11 cellular contexts compared by ENCODE assay signal in the genomic region with DNA sequence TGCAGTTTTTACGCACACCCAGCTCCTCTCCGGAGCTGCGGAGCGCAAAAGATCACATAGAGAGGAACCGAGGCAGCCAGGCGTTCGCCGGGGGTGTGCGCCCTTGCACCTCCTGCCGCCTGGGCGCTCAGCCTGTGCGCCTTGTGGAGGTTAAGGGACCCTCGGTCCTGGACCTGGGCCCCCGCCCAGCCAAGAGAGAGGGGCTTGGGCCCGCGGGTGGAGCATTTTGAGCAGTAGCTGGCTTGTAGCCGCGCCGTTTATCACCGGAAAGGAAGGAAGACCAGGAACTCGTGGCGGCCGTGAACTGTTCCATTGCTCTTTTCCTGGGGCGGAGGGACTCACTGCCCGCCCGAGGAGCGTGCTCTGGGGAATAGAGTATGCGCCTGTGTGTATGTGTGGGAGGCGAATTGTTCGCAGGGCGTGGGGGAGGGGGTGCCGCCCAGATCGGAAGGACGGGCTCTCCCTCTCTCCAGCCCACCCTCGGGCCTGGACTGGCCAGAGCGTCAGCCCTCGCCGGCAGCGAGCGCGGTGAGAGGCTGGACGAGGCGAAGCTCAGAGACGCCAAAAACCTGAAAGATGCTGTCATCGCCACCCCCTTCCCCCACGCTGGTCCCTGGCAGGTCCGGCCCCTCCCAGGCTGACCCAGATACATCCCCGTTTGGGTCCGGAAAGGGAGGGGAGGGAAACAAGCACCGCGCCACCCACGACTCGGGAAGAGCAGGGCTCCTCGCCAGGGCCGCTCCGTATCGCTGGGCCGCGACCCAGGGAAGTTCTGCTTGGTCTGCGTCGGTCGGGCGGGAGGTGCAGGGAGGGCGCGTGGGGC. TPM values are rescaled to one million over a fixed set of nuclear protein-coding genes. Genes with fewer than 3 reads are reported as not detected.
DNase-seq lines count a peak whose midpoint lies in the region; TF ChIP-seq lines count a peak whose summit lies in the region.
"Had no signal": no experiment of that assay in that cellular context is flagged by ENCODE, and none has a peak within 500 bp of the region (broad histone marks: within the 10 kb centered on the region; RNA-seq: fewer than 3 reads in every experiment).

No MANE protein-coding gene starts in this region.

- DNase-seq in NCI-H1417 (lab: John Stamatoyannopoulos, UW) = peak in 2 of 3 experiments; percentile 81 to 86
- no peak for DNase-seq in NCI-H1417 treated with DMSO at 0.1 percent for 48 hours (lab: John Stamatoyannopoulos, UW)
- peak; percentile 25 for DNase-seq in mammary epithelial cell
- no peak for DNase-seq in kidney epithelial cell (ENCODE audit: low read depth)
- peak; percentile 53 to 55 for DNase-seq in thyroid gland
- no peak for DNase-seq in activated naive CD4-positive, alpha-beta T cell treated with Interleukin-2 at 50 U/mL for 16 hours
- no peak for DNase-seq in NCI-H2029 treated with DMSO at 0.1 percent for 48 hours (lab: John Stamatoyannopoulos, UW)
- DNase-seq in NOMO-1 treated with DMSO at 0.1 percent for 48 hours (lab: John Stamatoyannopoulos, UW; ENCODE audit: unreplicated experiment) = no peak
- DNase-seq: MV-4-11 had no signal

- no peaks in the 10 kb centered on the region for H3K79me2 ChIP-seq in mammary epithelial cell (ENCODE audit: insufficient read depth, low read length)

- BruUV-seq in mammary epithelial cell (replicated peaks; lab: Mats Ljungman, UMichigan) = no TSS peak

- 5% methylated on average over 20 of the region's 65 CpGs for WGBS in mammary epithelial cell (ENCODE audit: low coverage, missing lambda C conversion rate)
- WGBS in thyroid gland, 2 donors = 0 to 1% methylated on average over 16 to 52 of the region's 65 CpGs

- H3K4me3 ChIP-seq in mammary epithelial cell (replicated peaks in 1 of 3; ENCODE audit: insufficient read depth in 1 of 3, low read depth in 2 of 3, low read length in 3 of 3) (peak overlapping the region in 2 of 3 experiments; percentile 38 to 46), kidney epithelial cell (ENCODE audit: low read depth, low read length) (peak overlapping the region; percentile 36), thyroid gland (replicated peaks in 1 of 3) (peak overlapping the region in 2 of 3 donors; percentile 9 to 25)

- dilution Hi-C loops in mammary epithelial cell (cut with HindIII; ENCODE audit: low sequenced_read_pairs) = no loop called here

- no peaks in the 10 kb centered on the region for H3K9me3 ChIP-seq in mammary epithelial cell (replicated peaks; ENCODE audit: insufficient read depth, low read length)
- H3K9me3 ChIP-seq in thyroid gland = no peaks in the 10 kb centered on the region

- no peak for TF ChIP-seq POLR2A in thyroid gland (IDR thresholded peaks at IDR 0.05)

- H3K36me3 ChIP-seq in mammary epithelial cell (ENCODE audit: insufficient read depth, low read length) = no peaks in the 10 kb centered on the region
- H3K36me3 ChIP-seq in kidney epithelial cell (ENCODE audit: control insufficient read depth, insufficient read depth, low read length) = no peaks in the 10 kb centered on the region
- H3K36me3 ChIP-seq in thyroid gland = no peaks in the 10 kb centered on the region
- H3K36me3 ChIP-seq: BLaER1 had no signal

- intact Hi-C loops in mammary epithelial cell (cut with micrococcal nuclease) = no loop called here
- intact Hi-C loops in thyroid gland (cut with DNase I) = no loop called here

- no peak overlapping the region for H3K9ac ChIP-seq in mammary epithelial cell (ENCODE audit: insufficient read depth, low read length)
- H3K9ac ChIP-seq: BLaER1 had no signal

- peak overlapping the region; percentile 81 for H2AFZ ChIP-seq in mammary epithelial cell (ENCODE audit: low read depth, low read length)

- H3K4me1 ChIP-seq in mammary epithelial cell (ENCODE audit: insufficient read depth, low read length) (peaks cover 18% of the 10 kb centered on the region), thyroid gland (peaks cover 9 to 19% of the 10 kb centered on the region in 2 donors)
- H3K4me1 ChIP-seq: BLaER1 had no signal

- H3K27me3 ChIP-seq in mammary epithelial cell (ENCODE audit: insufficient read depth, low read length) = peaks cover 46% of the 10 kb centered on the region
- peaks cover 31% of the 10 kb centered on the region for H3K27me3 ChIP-seq in kidney epithelial cell (ENCODE audit: control insufficient read depth, insufficient read depth, low read length)
- peaks cover 4% of the 10 kb centered on the region for H3K27me3 ChIP-seq in thyroid gland
- H3K27me3 ChIP-seq: BLaER1 had no signal

- in situ Hi-C loops in mammary epithelial cell (cut with MboI; ENCODE audit: low sequenced_read_pairs in 2 of 2) = no loop called here

- H3K27ac ChIP-seq in mammary epithelial cell (ENCODE audit: insufficient read depth, low read depth, low read length) (no peak overlapping the region), thyroid gland (no peak overlapping the region)
- H3K27ac ChIP-seq: BLaER1 had no signal

- no peaks in the 10 kb centered on the region for H4K20me1 ChIP-seq in mammary epithelial cell (ENCODE audit: insufficient read depth, low read length)
- H4K20me1 ChIP-seq: BLaER1 had no signal

- CTCF ChIA-PET in mammary epithelial cell (lab: Charles Lee; ENCODE audit: low non-redundant PET) = no interaction called here

- TF ChIP-seq CTCF in mammary epithelial cell (conservative IDR thresholded peaks at IDR 0.05 in 1 of 2, IDR thresholded peaks at IDR 0.05 in 1 of 2; ENCODE audit: extremely low read depth in 1 of 2, insufficient read depth in 1 of 2, low read depth in 1 of 2, low read length in 2 of 2) = no peak
- no peak for TF ChIP-seq CTCF in kidney epithelial cell (IDR thresholded peaks at IDR 0.05; ENCODE audit: insufficient read depth, low read length, poor library complexity, severe bottlenecking)
- no peak for TF ChIP-seq CTCF in thyroid gland (IDR thresholded peaks at IDR 0.05)

- H3K4me2 ChIP-seq in mammary epithelial cell (ENCODE audit: insufficient read depth, low read depth, low read length) = peak overlapping the region; percentile 92
- H3K4me2 ChIP-seq: BLaER1 had no signal

RNA-seq across cellular contexts. Expression of a gene that starts 1.2 kb away (rescaled TPM):
- total RNA-seq in mammary epithelial cell (not detected), kidney epithelial cell (0.07 and 0.29 TPM in 2 replicates), thyroid gland (under 1 TPM in 2 of 4 donors, not detected in 2; 0.13 to 0.89 TPM)
- polyA plus RNA-seq in mammary epithelial cell = not detected
- not detected for polyA minus RNA-seq in mammary epithelial cell
- total RNA-seq: glomerular endothelial cell had no signal

Comparison
In these comparisons a context has a peak if more than half of its experiments do, and no peak if none do; other contexts are left out.
1. DNase-seq: peak in NCI-H1417 (2 of 3), mammary epithelial cell (single experiment) and thyroid gland (2 of 2); none in NCI-H1417 treated with DMSO at 0.1 percent for 48 hours (single experiment), kidney epithelial cell (single experiment), activated naive CD4-positive, alpha-beta T cell treated with Interleukin-2 at 50 U/mL for 16 hours (single experiment), NCI-H2029 treated with DMSO at 0.1 percent for 48 hours (single experiment) and NOMO-1 treated with DMSO at 0.1 percent for 48 hours (single experiment).
2. Peak in every context shown above with its lines, with median percentiles within 50 percentile points of each other: H3K4me3 ChIP-seq.